In genomic region chr11:36452987-36453386, GRCh38 we compare ENCODE assay signal across 11 cellular contexts. TPM values are rescaled to one million over a fixed set of nuclear protein-coding genes. Genes with fewer than 3 reads are reported as not detected.
DNase-seq lines count a peak whose midpoint lies in the region; ATAC-seq and TF ChIP-seq lines count a peak whose summit lies in the region.
"Had no signal": no experiment of that assay in that cellular context is flagged by ENCODE, and none has a peak within 500 bp of the region (broad histone marks: within the 10 kb centered on the region; RNA-seq: fewer than 3 reads in every experiment).

No MANE protein-coding gene starts in this region.

- H3K36me3 ChIP-seq in naive thymus-derived CD4-positive, alpha-beta T cell (ENCODE audit: control insufficient read depth in 2 of 3, insufficient read depth in 3 of 3, low read length in 3 of 3), result peaks cover 0 to 9% (median 0%) of the 10 kb centered on the region in 3 experiments
- peaks cover 0 to 99% (median 55%) of the 10 kb centered on the region in 6 donors for H3K36me3 ChIP-seq in spleen
- H3K36me3 ChIP-seq: gastroesophageal sphincter had no signal

- H3K27ac Mint-ChIP-seq in naive thymus-derived CD4-positive, alpha-beta T cell, result peak overlapping the region in 7 of 9 donors; percentile 12 to 76 (median 39)
- H3K27ac Mint-ChIP-seq: WTC11 had no signal

- CTCF ChIA-PET in naive thymus-derived CD4-positive, alpha-beta T cell (lab: Charles Lee), result no interaction called here

- H3K36me3 Mint-ChIP-seq in naive thymus-derived CD4-positive, alpha-beta T cell, result peaks cover 0 to 22% (median 0%) of the 10 kb centered on the region in 5 donors
- H3K36me3 Mint-ChIP-seq: WTC11 had no signal

- DNase-seq in Daoy (ENCODE audit: low read depth) (peak; percentile 44), Kasumi-1 (lab: John Stamatoyannopoulos, UW) (peak; percentile 22 to 53), middle frontal gyrus (ENCODE audit: extremely low spot score, low spot score) (no peak), spleen (no peak)
- DNase-seq in naive thymus-derived CD4-positive, alpha-beta T cell, result no peak
- DNase-seq: activated naive CD4-positive, alpha-beta T cell treated with anti-CD3 and anti-CD28 coated beads, Interleukin-2, amount 50 U/mL, for 16 hours; NCI-H1436 had no signal

- 3 to 11% (median 5%) methylated on average over 1 of the region's 1 CpG for WGBS in spleen, 5 donors

- peaks cover 24 to 49% (median 42%) of the 10 kb centered on the region in 7 donors for H3K4me1 Mint-ChIP-seq in naive thymus-derived CD4-positive, alpha-beta T cell

- H3K9me3 ChIP-seq in naive thymus-derived CD4-positive, alpha-beta T cell (ENCODE audit: control insufficient read depth in 2 of 3, low read length in 3 of 3), result no peaks in the 10 kb centered on the region
- no peaks in the 10 kb centered on the region for H3K9me3 ChIP-seq in spleen
- H3K9me3 ChIP-seq: gastroesophageal sphincter had no signal

- no peak for TF ChIP-seq CTCF in VCaP (conservative IDR thresholded peaks at IDR 0.05)
- no peak for TF ChIP-seq CTCF in spleen (IDR thresholded peaks at IDR 0.05 in 8 of 11, conservative IDR thresholded peaks at IDR 0.05 in 3 of 11)

- H3K27ac ChIP-seq in VCaP (peak overlapping the region; percentile 68), spleen (peak overlapping the region in 2 of 8 donors; percentile 45 to 74)
- no peak overlapping the region for H3K27ac ChIP-seq in naive thymus-derived CD4-positive, alpha-beta T cell (ENCODE audit: low read depth, low read length)
- H3K27ac ChIP-seq: gastroesophageal sphincter had no signal

- intact Hi-C loops in naive thymus-derived CD4-positive, alpha-beta T cell (cut with micrococcal nuclease), result loop anchor here in 1 of 2 donors (5.0 kb wide), 1 partner anchor 46 kb away; no protein-coding TSS in a partner anchor
- intact Hi-C loops in spleen (cut with DNase I; ENCODE audit: low total_unique reads), result no loop called here

- peak overlapping the region in 5 of 10 donors; percentile 1 to 23 (median 4) for H3K4me3 Mint-ChIP-seq in naive thymus-derived CD4-positive, alpha-beta T cell
- H3K4me3 Mint-ChIP-seq: WTC11 had no signal

- no peak overlapping the region for H3K4me3 ChIP-seq in naive thymus-derived CD4-positive, alpha-beta T cell (ENCODE audit: low read length)
- no peak overlapping the region for H3K4me3 ChIP-seq in spleen
- H3K4me3 ChIP-seq: gastroesophageal sphincter had no signal

- peaks cover 28 to 41% of the 10 kb centered on the region in 2 donors for H3K4me1 ChIP-seq in naive thymus-derived CD4-positive, alpha-beta T cell (ENCODE audit: control insufficient read depth in 2 of 2, insufficient read depth in 2 of 2, low read length in 2 of 2)
- H3K4me1 ChIP-seq in spleen, result peaks cover 31 to 87% (median 57%) of the 10 kb centered on the region in 6 donors

- no peak for TF ChIP-seq POLR2A in spleen (IDR thresholded peaks at IDR 0.05)

- H3K9me3 Mint-ChIP-seq in naive thymus-derived CD4-positive, alpha-beta T cell, result peaks cover 0 to 2% (median 0%) of the 10 kb centered on the region in 11 donors
- H3K9me3 Mint-ChIP-seq: WTC11 had no signal

- POLR2A ChIA-PET in naive thymus-derived CD4-positive, alpha-beta T cell (lab: Charles Lee), result no interaction called here

- H3K27me3 Mint-ChIP-seq in naive thymus-derived CD4-positive, alpha-beta T cell, result no peaks in the 10 kb centered on the region

- no peak for ATAC-seq in naive thymus-derived CD4-positive, alpha-beta T cell
- no peak for ATAC-seq in GM21619 (IDR thresholded peaks at IDR 0.05; ENCODE audit: unreplicated experiment)
- ATAC-seq: gastroesophageal sphincter, WTC11 had no signal

- no peaks in the 10 kb centered on the region for H3K27me3 ChIP-seq in naive thymus-derived CD4-positive, alpha-beta T cell (ENCODE audit: control insufficient read depth in 2 of 2, insufficient read depth in 2 of 2, low read length in 2 of 2)
- no peaks in the 10 kb centered on the region for H3K27me3 ChIP-seq in spleen (replicated peaks in 1 of 7)
- H3K27me3 ChIP-seq: gastroesophageal sphincter had no signal

RNA-seq across cellular contexts. Expression of gene TRAF6, which starts 57.1 kb away (rescaled TPM):
- total RNA-seq in Daoy (2014; rRNA removed; shearing (Covaris generic)), result 4.5 and 8.2 TPM in 2 replicates
- total RNA-seq in naive thymus-derived CD4-positive, alpha-beta T cell, result 10 to 100 TPM; 14.7 to 22.2 (median 20.6) TPM
- 1 to 10 TPM; 7.9 to 9.6 TPM for polyA plus RNA-seq in naive thymus-derived CD4-positive, alpha-beta T cell
- 10 to 100 TPM; 18.5 to 26.1 (median 20.6) TPM for total RNA-seq in spleen
- polyA plus RNA-seq in spleen, result 1 to 10 TPM; 2.1 to 3.9 (median 2.7) TPM

Comparison
In these comparisons a context has a peak if more than half of its experiments do, and no peak if none do; other contexts are left out.
1. DNase-seq: peak in Daoy (single experiment) and Kasumi-1 (2 of 2); none in naive thymus-derived CD4-positive, alpha-beta T cell (0 of 9), middle frontal gyrus (single experiment) and spleen (single experiment).